Comparison of ENCODE assay signal across 8 cellular contexts in genomic region chr4:102344520-102344954, GRCh38. TPM values are rescaled to one million over a fixed set of nuclear protein-coding genes. Genes with fewer than 3 reads are reported as not detected.
A peak's percentile ranks its signal among the peaks of the same experiment; 100 is the strongest.
DNase-seq lines count a peak whose midpoint lies in the region; ATAC-seq and TF ChIP-seq lines count a peak whose summit lies in the region.

No MANE protein-coding gene starts in this region.

- H3K4me2 ChIP-seq in KMS-11, result peak overlapping the region; percentile 90

- H2AFZ ChIP-seq in KMS-11 (ENCODE audit: low read depth), result peak overlapping the region; percentile 90

- peaks cover 19% of the 10 kb centered on the region for H3K4me1 ChIP-seq in KMS-11 (ENCODE audit: low read depth, poor library complexity, severe bottlenecking)

- H3K9ac ChIP-seq in KMS-11, result peak overlapping the region; percentile 84

- no peaks in the 10 kb centered on the region for H3K27me3 ChIP-seq in KMS-11 (ENCODE audit: insufficient read depth, low read depth)

- no peaks in the 10 kb centered on the region for H4K20me1 ChIP-seq in KMS-11 (ENCODE audit: insufficient read depth)

- TF ChIP-seq CTCF in GM10248 (IDR thresholded peaks at IDR 0.05; ENCODE audit: control extremely low read depth, extremely low read depth, low read depth, missing control alignments) (no peak), KMS-11 (conservative IDR thresholded peaks at IDR 0.05; ENCODE audit: low read depth, low read length) (no peak), WI38 (IDR thresholded peaks at IDR 0.05; ENCODE audit: low read depth, low read length) (no peak)

- no peaks in the 10 kb centered on the region for H3K36me3 ChIP-seq in KMS-11 (ENCODE audit: insufficient read depth)

- intact Hi-C loops in left colon (cut with DNase I, micrococcal nuclease), result no loop called here

- peaks cover 23% of the 10 kb centered on the region for H3K79me2 ChIP-seq in KMS-11 (ENCODE audit: insufficient read depth, low read depth)

- ATAC-seq in GM21786 (IDR thresholded peaks at IDR 0.05; ENCODE audit: unreplicated experiment) (peak; percentile 38), left colon (peak; percentile 71)

- H3K27ac ChIP-seq in KMS-11 (peak overlapping the region; percentile 84), caudate nucleus (ENCODE audit: low read depth, low read length) (peak overlapping the region; percentile 4)

- CTCF ChIA-PET in GM10248 (lab: Yijun Ruan, JAX), result interaction anchor here (1.0 to 2.0 kb wide), 12 partner anchors 9 to 1176 kb away, joined by 3 to 8 read pairs (median 4); no protein-coding TSS in a partner anchor

- H3K4me3 ChIP-seq in KMS-11 (IDR thresholded peaks at IDR 0.05; ENCODE audit: insufficient read depth, low read depth, low read length) (no peak overlapping the region), WI38 (ENCODE audit: low read depth, low read length) (peak overlapping the region; percentile 65)

- POLR2A ChIA-PET in GM10248 (lab: Yijun Ruan, JAX), result interaction anchor here (1.3 kb wide), 1 partner anchor 14 kb away, joined by 4 read pairs; no protein-coding TSS in a partner anchor

- DNase-seq in GM10248 (ENCODE audit: extremely low spot score) (peak; percentile 76), caudate nucleus (lab: John Stamatoyannopoulos, UW) (peak in 52 of 61 donors; percentile 4 to 80 (median 48)), left colon (peak in 1 of 2 donors; percentile 75), occipital lobe (lab: John Stamatoyannopoulos, UW) (no peak)
- peak; percentile 36 for DNase-seq in stimulated activated CD4-positive, alpha-beta T cell treated with anti-CD3 and anti-CD28 coated beads, Interleukin-2, amount 100 ng/mL, for 4 hours (ENCODE audit: low read depth)

RNA-seq across cellular contexts. Expression of gene SLC39A8, which starts 0.7 kb away (rescaled TPM):
- total RNA-seq in left colon (100 to 1,000 TPM in 1 of 2 donors, 10 to 100 TPM in 1; 59.2 to 113 TPM), occipital lobe (10.3 TPM)
